In genomic region chr14:81710232-81710845, GRCh38 we compare ENCODE assay signal across 8 cellular contexts.
DNase-seq lines count a peak whose midpoint lies in the region; ATAC-seq and TF ChIP-seq lines count a peak whose summit lies in the region.

No MANE protein-coding gene starts in this region.

- H3K27me3 ChIP-seq in DND-41 (ENCODE audit: insufficient read depth, low read length, poor library complexity) (no peaks in the 10 kb centered on the region), HAP-1 (ENCODE audit: low read depth) (no peaks in the 10 kb centered on the region), brain microvascular endothelial cell (replicated peaks) (no peaks in the 10 kb centered on the region), lower lobe of right lung (ENCODE audit: low read depth) (no peaks in the 10 kb centered on the region), MG63 (no peaks in the 10 kb centered on the region)

- H3K36me3 ChIP-seq in DND-41 (ENCODE audit: insufficient read depth, low read length) (no peaks in the 10 kb centered on the region), HAP-1 (replicated peaks) (no peaks in the 10 kb centered on the region), brain microvascular endothelial cell (replicated peaks) (no peaks in the 10 kb centered on the region), lower lobe of right lung (no peaks in the 10 kb centered on the region), MG63 (no peaks in the 10 kb centered on the region)

- no peaks in the 10 kb centered on the region for H3K79me2 ChIP-seq in DND-41 (ENCODE audit: insufficient read depth, low read length)

- DNase-seq in DND-41 (peak; percentile 21), HAP-1 (ENCODE audit: low spot score in 2 of 2) (peak; percentile 58 to 64), NCI-H2227 (lab: John Stamatoyannopoulos, UW; ENCODE audit: unreplicated experiment) (peak; percentile 60), brain microvascular endothelial cell (no peak), lower lobe of right lung (no peak), ecto neural progenitor cell (ENCODE audit: low spot score) (no peak), MG63 (no peak)
- no peak for DNase-seq in activated CD8-positive, alpha-beta memory T cell treated with anti-CD3 and anti-CD28 coated beads, Interleukin-2, amount 50 U/mL, for 4 hours

- H3K27ac ChIP-seq in DND-41 (ENCODE audit: low read length): no peak overlapping the region
- no peak overlapping the region for H3K27ac ChIP-seq in brain microvascular endothelial cell
- no peak overlapping the region for H3K27ac ChIP-seq in lower lobe of right lung

- H3K9me3 ChIP-seq in DND-41 (ENCODE audit: insufficient read depth, low read length, severe bottlenecking): no peaks in the 10 kb centered on the region
- no peaks in the 10 kb centered on the region for H3K9me3 ChIP-seq in HAP-1
- no peaks in the 10 kb centered on the region for H3K9me3 ChIP-seq in lower lobe of right lung
- H3K9me3 ChIP-seq in MG63: no peaks in the 10 kb centered on the region

- intact Hi-C loops in lower lobe of right lung (cut with DNase I): no loop called here

- in situ Hi-C loops in HAP-1 (cut with MboI; ENCODE audit: low sequenced_read_pairs): loop anchor here (25.0 kb wide), 1 partner anchor 277 kb away; no protein-coding TSS in a partner anchor
- in situ Hi-C loops in brain microvascular endothelial cell (cut with HindIII; ENCODE audit: low pct_ligation_motif_present, low sequenced_read_pairs): no loop called here

- no peak overlapping the region for H3K4me3 ChIP-seq in DND-41 (ENCODE audit: low read depth in 1 of 2, low read length in 2 of 2)
- H3K4me3 ChIP-seq in HAP-1: no peak overlapping the region
- H3K4me3 ChIP-seq in brain microvascular endothelial cell (ENCODE audit: low read depth, low read length): no peak overlapping the region
- no peak overlapping the region for H3K4me3 ChIP-seq in lower lobe of right lung
- H3K4me3 ChIP-seq in MG63: no peak overlapping the region

- no peaks in the 10 kb centered on the region for H4K20me1 ChIP-seq in DND-41 (ENCODE audit: insufficient read depth, low read length)

- no peak overlapping the region for H3K9ac ChIP-seq in DND-41 (ENCODE audit: low read depth, low read length)

- H2AFZ ChIP-seq in DND-41 (ENCODE audit: low read depth, low read length): no peak overlapping the region

- peak; percentile 61; the same call in 1 of the 3 replicates for ATAC-seq in DND-41 (ENCODE audit: insufficient read depth, low read depth)
- no peak for ATAC-seq in lower lobe of right lung

- no peak overlapping the region for H3K4me2 ChIP-seq in DND-41 (ENCODE audit: insufficient read depth, low read length)

- TF ChIP-seq CTCF in DND-41 (IDR thresholded peaks at IDR 0.05; ENCODE audit: borderline replicate concordance, extremely low read depth, low read length, poor library complexity, severe bottlenecking): peak; percentile 77
- peak; percentile 20 for TF ChIP-seq CTCF in brain microvascular endothelial cell (IDR thresholded peaks at IDR 0.05; ENCODE audit: low read depth, low read length, missing control alignments)
- peak; percentile 55 for TF ChIP-seq CTCF in lower lobe of right lung (IDR thresholded peaks at IDR 0.05)

- H3K4me1 ChIP-seq in DND-41 (ENCODE audit: insufficient read depth, low read length): no peaks in the 10 kb centered on the region
- no peaks in the 10 kb centered on the region for H3K4me1 ChIP-seq in HAP-1
- H3K4me1 ChIP-seq in lower lobe of right lung: no peaks in the 10 kb centered on the region

Comparison
In these comparisons a context has a peak if more than half of its experiments do, and no peak if none do; other contexts are left out.
1. DNase-seq: peak in DND-41 (single experiment), HAP-1 (2 of 2) and NCI-H2227 (single experiment); none in brain microvascular endothelial cell (single experiment), lower lobe of right lung (single experiment), activated CD8-positive, alpha-beta memory T cell treated with anti-CD3 and anti-CD28 coated beads, Interleukin-2, amount 50 U/mL, for 4 hours (single experiment), ecto neural progenitor cell (single experiment) and MG63 (single experiment).
2. CTCF ChIP-seq: peak in every context shown above with its lines; median percentile 77 in DND-41; 55 in lower lobe of right lung; 20 in brain microvascular endothelial cell.